2 cellular contexts compared by ENCODE assay signal in the genomic region with DNA sequence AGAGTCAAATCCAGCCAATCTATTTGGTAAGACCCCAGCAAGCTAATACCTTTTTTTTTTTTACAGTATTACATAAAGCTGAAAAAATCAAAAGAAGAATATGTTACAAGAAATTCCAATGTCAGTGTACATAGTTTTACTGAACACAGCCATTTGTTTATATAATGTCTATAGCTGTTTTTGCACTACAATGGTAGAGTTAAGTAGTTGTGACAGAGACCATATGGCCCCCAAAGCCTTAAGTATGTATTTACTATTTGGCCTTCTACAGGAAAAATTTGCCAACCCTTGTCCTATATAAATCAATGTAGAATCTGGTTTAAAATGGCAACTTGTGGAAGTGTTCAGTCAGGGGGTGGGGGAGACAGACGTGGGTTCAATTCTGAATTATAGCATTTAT.
TF ChIP-seq lines count a peak whose summit lies in the region.

No MANE protein-coding gene starts in this region.

TF ChIP-seq in IMR-90, 13 proteins besides CTCF, POLR2A, EP300 and RAD21:
- TF ChIP-seq FOS (IDR thresholded peaks at IDR 0.05; ENCODE audit: low read depth, low read length) (no peak), NFE2L2 (IDR thresholded peaks at IDR 0.05; ENCODE audit: low read depth, low read length) (no peak), RFX5 (IDR thresholded peaks at IDR 0.05; ENCODE audit: low read depth, low read length) (no peak), RCOR1 (IDR thresholded peaks at IDR 0.05; ENCODE audit: insufficient replicate concordance, low read length) (no peak), ELK1 (IDR thresholded peaks at IDR 0.05; ENCODE audit: borderline replicate concordance, low read depth, low read length) (no peak), CHD1 (IDR thresholded peaks at IDR 0.05; ENCODE audit: low read depth, low read length) (no peak), MAFK (IDR thresholded peaks at IDR 0.05; ENCODE audit: low read depth, low read length) (no peak), SMC3 (IDR thresholded peaks at IDR 0.05; ENCODE audit: low read depth, low read length) (no peak)
- TF ChIP-seq, protein P1, sequence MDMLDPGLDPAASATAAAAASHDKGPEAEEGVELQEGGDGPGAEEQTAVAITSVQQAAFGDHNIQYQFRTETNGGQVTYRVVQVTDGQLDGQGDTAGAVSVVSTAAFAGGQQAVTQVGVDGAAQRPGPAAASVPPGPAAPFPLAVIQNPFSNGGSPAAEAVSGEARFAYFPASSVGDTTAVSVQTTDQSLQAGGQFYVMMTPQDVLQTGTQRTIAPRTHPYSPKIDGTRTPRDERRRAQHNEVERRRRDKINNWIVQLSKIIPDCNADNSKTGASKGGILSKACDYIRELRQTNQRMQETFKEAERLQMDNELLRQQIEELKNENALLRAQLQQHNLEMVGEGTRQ (IDR thresholded peaks at IDR 0.05; ENCODE audit: low read depth, low read length), result no peak
TF ChIP-seq in IMR-90: peak in this region for 0.

TF ChIP-seq in endothelial cell of umbilical vein, 7 proteins besides CTCF, POLR2A, EP300 and RAD21:
- TF ChIP-seq JUN (IDR thresholded peaks at IDR 0.05; ENCODE audit: borderline replicate concordance, insufficient read depth, insufficient read length, low read depth) (no peak), EZH2 (IDR thresholded peaks at IDR 0.05; ENCODE audit: borderline replicate concordance, low read depth, low read length, severe bottlenecking) (no peak), POLR2AphosphoS5 (IDR thresholded peaks at IDR 0.05; ENCODE audit: insufficient read depth, low read depth, low read length) (no peak), FOS (IDR thresholded peaks at IDR 0.05; ENCODE audit: borderline replicate concordance, insufficient read depth, low read length) (no peak)
